ENCODE assay signal across 8 cellular contexts in genomic region chr1:857921-858648, GRCh38.
DNase-seq lines count a peak whose midpoint lies in the region; ATAC-seq and TF ChIP-seq lines count a peak whose summit lies in the region.
"Not testable (repeated sequence)": the region's sequence is repeated elsewhere in the genome, so short reads cannot be mapped to it uniquely, and the experiment has no call there.

No MANE protein-coding gene starts in this region.

- not testable (repeated sequence) for H3K4me3 ChIP-seq in Peyer's patch; brain microvascular endothelial cell (ENCODE audit: low read depth, low read length)

- in situ Hi-C loops in brain microvascular endothelial cell (cut with HindIII; ENCODE audit: low pct_ligation_motif_present, low sequenced_read_pairs), result not testable (repeated sequence)

- H3K9me3 ChIP-seq in Peyer's patch, result not testable (repeated sequence)

- not testable (repeated sequence) for H3K4me3 Mint-ChIP-seq in HFFc6, mesothelial cell of epicardium
- H3K4me3 Mint-ChIP-seq in activated CD4-positive, alpha-beta memory T cell treated with anti-CD3 and anti-CD28 coated beads, Interleukin-2, amount 10 ng/mL, durations not matched to agents 7 days and 5 days, result peak overlapping the region; percentile 4
- peak overlapping the region; percentile 57 for H3K4me3 Mint-ChIP-seq in stimulated activated naive CD8-positive, alpha-beta T cell treated with anti-CD3 and anti-CD28 coated beads, Interleukin-15, Interleukin-2, amounts not matched to agents 100 ng/mL and 50 ng/mL, for 24 hours

- TF ChIP-seq CTCF in C4-2B (conservative IDR thresholded peaks at IDR 0.05) (peak; percentile 24), HFFc6 (IDR thresholded peaks at IDR 0.05) (peak; percentile 45; the same call in 1 of the 2 replicates), Peyer's patch (IDR thresholded peaks at IDR 0.05) (peak in 5 of 6 experiments; percentile 15 to 40 (median 25)), brain microvascular endothelial cell (IDR thresholded peaks at IDR 0.05; ENCODE audit: low read depth, low read length, missing control alignments) (peak; percentile 9), foreskin keratinocyte (conservative IDR thresholded peaks at IDR 0.05) (peak; percentile 33), mesothelial cell of epicardium (IDR thresholded peaks at IDR 0.05; ENCODE audit: unreplicated experiment) (peak; percentile 12)

- H3K4me1 ChIP-seq in Peyer's patch, foreskin keratinocyte: not testable (repeated sequence)

- not testable (repeated sequence) for H3K27ac ChIP-seq in C4-2B, brain microvascular endothelial cell, foreskin keratinocyte
- peak overlapping the region in 1 of 4 donors; percentile 39 for H3K27ac ChIP-seq in Peyer's patch

- H3K27ac Mint-ChIP-seq in HFFc6; mesothelial cell of epicardium; stimulated activated naive CD8-positive, alpha-beta T cell treated with anti-CD3 and anti-CD28 coated beads, Interleukin-15, Interleukin-2, amounts not matched to agents 100 ng/mL and 50 ng/mL, for 24 hours: not testable (repeated sequence)
- peak overlapping the region; percentile 20 for H3K27ac Mint-ChIP-seq in activated CD4-positive, alpha-beta memory T cell treated with anti-CD3 and anti-CD28 coated beads, Interleukin-2, amount 10 ng/mL, durations not matched to agents 7 days and 5 days

- ATAC-seq in foreskin keratinocyte, result not testable (repeated sequence)

- peaks cover 0 to 11% (median 0%) of the 10 kb centered on the region in 3 donors for H3K36me3 ChIP-seq in Peyer's patch
- H3K36me3 ChIP-seq in brain microvascular endothelial cell (replicated peaks), result not testable (repeated sequence)

- not testable (repeated sequence) for TF ChIP-seq POLR2A in Peyer's patch (IDR thresholded peaks at IDR 0.05)

- H3K27me3 Mint-ChIP-seq in HFFc6 (ENCODE audit: insufficient read depth) (peaks cover 19% of the 10 kb centered on the region), mesothelial cell of epicardium (ENCODE audit: low read depth) (peaks cover 21% of the 10 kb centered on the region)
- peaks cover 20% of the 10 kb centered on the region for H3K27me3 Mint-ChIP-seq in activated CD4-positive, alpha-beta memory T cell treated with anti-CD3 and anti-CD28 coated beads, Interleukin-2, amount 10 ng/mL, durations not matched to agents 7 days and 5 days
- H3K27me3 Mint-ChIP-seq in stimulated activated naive CD8-positive, alpha-beta T cell treated with anti-CD3 and anti-CD28 coated beads, Interleukin-15, Interleukin-2, amounts not matched to agents 100 ng/mL and 50 ng/mL, for 24 hours, result peaks cover 15% of the 10 kb centered on the region

- not testable (repeated sequence) for H3K9me3 Mint-ChIP-seq in HFFc6; activated CD4-positive, alpha-beta memory T cell treated with anti-CD3 and anti-CD28 coated beads, Interleukin-2, amount 10 ng/mL, durations not matched to agents 7 days and 5 days; mesothelial cell of epicardium; stimulated activated naive CD8-positive, alpha-beta T cell treated with anti-CD3 and anti-CD28 coated beads, Interleukin-15, Interleukin-2, amounts not matched to agents 100 ng/mL and 50 ng/mL, for 24 hours

- POLR2A ChIA-PET in activated CD4-positive, alpha-beta memory T cell treated with anti-CD3 and anti-CD28 coated beads, Interleukin-2, amount 10 ng/mL, durations not matched to agents 7 days and 5 days (lab: Charles Lee), result not testable (repeated sequence)

- DNase-seq in HFFc6; Peyer's patch; activated CD4-positive, alpha-beta memory T cell treated with anti-CD3 and anti-CD28 coated beads, Interleukin-2, amount 10 ng/mL, durations not matched to agents 7 days and 5 days; brain microvascular endothelial cell; foreskin keratinocyte; mesothelial cell of epicardium (ENCODE audit: low spot score in 2 of 2, unreplicated experiment in 2 of 2): not testable (repeated sequence)

- CTCF ChIA-PET in activated CD4-positive, alpha-beta memory T cell treated with anti-CD3 and anti-CD28 coated beads, Interleukin-2, amount 10 ng/mL, durations not matched to agents 7 days and 5 days (lab: Charles Lee), result interaction anchor here (1.2 to 1.9 kb wide), 2 partner anchors 11 to 79 kb away, joined by 4 to 8 read pairs; no protein-coding TSS in a partner anchor

- peaks cover 11% of the 10 kb centered on the region for H3K4me1 Mint-ChIP-seq in HFFc6 (ENCODE audit: low read depth)
- H3K4me1 Mint-ChIP-seq in activated CD4-positive, alpha-beta memory T cell treated with anti-CD3 and anti-CD28 coated beads, Interleukin-2, amount 10 ng/mL, durations not matched to agents 7 days and 5 days, result peaks cover 13% of the 10 kb centered on the region
- H3K4me1 Mint-ChIP-seq in mesothelial cell of epicardium, result not testable (repeated sequence)
- H3K4me1 Mint-ChIP-seq in stimulated activated naive CD8-positive, alpha-beta T cell treated with anti-CD3 and anti-CD28 coated beads, Interleukin-15, Interleukin-2, amounts not matched to agents 100 ng/mL and 50 ng/mL, for 24 hours (ENCODE audit: low read depth), result peaks cover 11% of the 10 kb centered on the region

- not testable (repeated sequence) for H3K27me3 ChIP-seq in Peyer's patch; brain microvascular endothelial cell (replicated peaks); foreskin keratinocyte

- H3K36me3 Mint-ChIP-seq in HFFc6 (ENCODE audit: low read depth); activated CD4-positive, alpha-beta memory T cell treated with anti-CD3 and anti-CD28 coated beads, Interleukin-2, amount 10 ng/mL, durations not matched to agents 7 days and 5 days (ENCODE audit: low read depth); mesothelial cell of epicardium; stimulated activated naive CD8-positive, alpha-beta T cell treated with anti-CD3 and anti-CD28 coated beads, Interleukin-15, Interleukin-2, amounts not matched to agents 100 ng/mL and 50 ng/mL, for 24 hours (ENCODE audit: low read depth): not testable (repeated sequence)
